ENCODE assay signal across 14 cellular contexts in genomic region chr1:183092350-183092749, GRCh38.
"Had no signal": no experiment of that assay in that cellular context is flagged by ENCODE, and none has a peak within 500 bp of the region (broad histone marks: within the 10 kb centered on the region; RNA-seq: fewer than 3 reads in every experiment).

No MANE protein-coding gene starts in this region.

- DNase-seq: activated effector memory CD4-positive, alpha-beta T cell treated with Interleukin-2 at 50 U/mL for 16 hours; effector memory CD4-positive, alpha-beta T cell; hippocampal formation; naive thymus-derived CD8-positive, alpha-beta T cell; nucleus accumbens; psoas muscle; stimulated activated CD4-positive, alpha-beta T cell treated with anti-CD3 and anti-CD28 coated beads, Interleukin-4, amount 100 ng/mL, for 1 hour; stimulated activated CD8-positive, alpha-beta memory T cell treated with anti-CD3 and anti-CD28 coated beads, Interleukin-4, amount 100 ng/mL, for 48 hours; stimulated activated naive CD8-positive, alpha-beta T cell treated with anti-CD3 and anti-CD28 coated beads, Interleukin-15, Interleukin-2, amounts not matched to agents 100 U/mL and 50 U/mL, for 24 hours; testis had no signal

- H3K27ac ChIP-seq: psoas muscle had no signal

- H3K27me3 Mint-ChIP-seq: brain had no signal

- H3K9me3 ChIP-seq: psoas muscle, testis had no signal

- H3K27me3 ChIP-seq: testis had no signal

- H3K4me3 ChIP-seq: lung, psoas muscle, testis had no signal

- H3K27ac Mint-ChIP-seq: activated naive CD4-positive, alpha-beta T cell treated with anti-CD3 and anti-CD28 coated beads, Interleukin-2, amount 50 U/mL, for 24 hours; naive thymus-derived CD8-positive, alpha-beta T cell had no signal

- H3K4me3 Mint-ChIP-seq: activated naive CD4-positive, alpha-beta T cell treated with anti-CD3 and anti-CD28 coated beads, Interleukin-2, amount 50 U/mL, for 24 hours; brain; central memory CD8-positive, alpha-beta T cell; naive thymus-derived CD8-positive, alpha-beta T cell had no signal

- H3K4me1 Mint-ChIP-seq: activated naive CD4-positive, alpha-beta T cell treated with anti-CD3 and anti-CD28 coated beads, Interleukin-2, amount 50 U/mL, for 24 hours; central memory CD8-positive, alpha-beta T cell; naive thymus-derived CD8-positive, alpha-beta T cell had no signal

- H3K36me3 Mint-ChIP-seq: activated naive CD4-positive, alpha-beta T cell treated with anti-CD3 and anti-CD28 coated beads, Interleukin-2, amount 50 U/mL, for 24 hours; brain; naive thymus-derived CD8-positive, alpha-beta T cell had no signal

- H3K9me3 Mint-ChIP-seq: activated naive CD4-positive, alpha-beta T cell treated with anti-CD3 and anti-CD28 coated beads, Interleukin-2, amount 50 U/mL, for 24 hours; brain; central memory CD8-positive, alpha-beta T cell; naive thymus-derived CD8-positive, alpha-beta T cell had no signal

- ATAC-seq: naive thymus-derived CD8-positive, alpha-beta T cell; psoas muscle; stimulated activated naive CD8-positive, alpha-beta T cell treated with anti-CD3 and anti-CD28 coated beads, Interleukin-15, Interleukin-2, amounts not matched to agents 100 U/mL and 50 U/mL, for 24 hours had no signal
